ENCODE assay signal across 1 cellular context in genomic region chr2:19349911-19350677, GRCh38.
TF ChIP-seq lines count a peak whose summit lies in the region.

No MANE protein-coding gene starts in this region.

TF ChIP-seq in H1, 55 proteins besides CTCF, POLR2A, EP300 and RAD21 (continued from another document):
- TF ChIP-seq KDM5A (IDR thresholded peaks at IDR 0.05; ENCODE audit: low read length) (no peak), KDM1A (IDR thresholded peaks at IDR 0.05; ENCODE audit: borderline replicate concordance, low read length) (no peak), TAF1 (IDR thresholded peaks at IDR 0.05; ENCODE audit: low read depth, low read length) (no peak), EZH2 (IDR thresholded peaks at IDR 0.05; ENCODE audit: low read depth, low read length, severe bottlenecking) (peak; percentile 63), RBBP5 (IDR thresholded peaks at IDR 0.05; ENCODE audit: borderline replicate concordance, low read depth, low read length) (no peak), BACH1 (IDR thresholded peaks at IDR 0.05; ENCODE audit: low read length) (no peak), SIN3A (conservative IDR thresholded peaks at IDR 0.05 in 1 of 2, IDR thresholded peaks at IDR 0.05 in 1 of 2; ENCODE audit: low read depth in 1 of 2, low read length in 2 of 2) (0 out of 4 replicates have a peak, but pooled peaks of 1 of the 2 experiments have one; percentile 26), SUZ12 (IDR thresholded peaks at IDR 0.05; ENCODE audit: low read length) (peak; percentile 73; the same call in 1 of the 2 replicates), RFX5 (IDR thresholded peaks at IDR 0.05; ENCODE audit: borderline replicate concordance, low read depth, low read length) (no peak), BCL11A (IDR thresholded peaks at IDR 0.05; ENCODE audit: low read depth in 2 of 2, low read length in 2 of 2) (no peak), SIX5 (IDR thresholded peaks at IDR 0.05; ENCODE audit: low read depth, low read length) (no peak), CREB1 (IDR thresholded peaks at IDR 0.05) (no peak), MAX (IDR thresholded peaks at IDR 0.05) (peak; percentile 55), GABPA (IDR thresholded peaks at IDR 0.05; ENCODE audit: borderline replicate concordance, insufficient read depth, low read length) (no peak; the same call in 1 of the 2 replicates), FOSL1 (IDR thresholded peaks at IDR 0.05; ENCODE audit: insufficient read depth, low read depth, low read length) (no peak), SP4 (IDR thresholded peaks at IDR 0.05; ENCODE audit: low read length) (no peak), TEAD4 (IDR thresholded peaks at IDR 0.05; ENCODE audit: low read depth, low read length) (no peak), SAP30 (IDR thresholded peaks at IDR 0.05; ENCODE audit: insufficient read depth, insufficient replicate concordance, low read length) (no peak), ASH2L (IDR thresholded peaks at IDR 0.05; ENCODE audit: low read length) (peak; percentile 24), CEBPB (IDR thresholded peaks at IDR 0.05; ENCODE audit: low read depth, low read length) (no peak), TBP (IDR thresholded peaks at IDR 0.05; ENCODE audit: low read depth, low read length) (no peak), YY1 (IDR thresholded peaks at IDR 0.05; ENCODE audit: low read depth, low read length) (no peak), RXRA (IDR thresholded peaks at IDR 0.05; ENCODE audit: insufficient read depth, low read depth, low read length) (no peak), CHD2 (IDR thresholded peaks at IDR 0.05; ENCODE audit: low read length) (no peak), HDAC6 (IDR thresholded peaks at IDR 0.05; ENCODE audit: low read depth, low read length) (no peak), POU5F1 (IDR thresholded peaks at IDR 0.05; ENCODE audit: low read depth, low read length) (no peak), KDM4A (IDR thresholded peaks at IDR 0.05; ENCODE audit: low read depth, low read length, severe bottlenecking) (peak; percentile 39), NANOG (IDR thresholded peaks at IDR 0.05; ENCODE audit: insufficient read depth, low read depth, low read length, poor library complexity, severe bottlenecking) (no peak), NRF1 (IDR thresholded peaks at IDR 0.05; ENCODE audit: low read depth, low read length) (no peak), SRF (IDR thresholded peaks at IDR 0.05; ENCODE audit: low read depth, low read length) (no peak), POLR2AphosphoS5 (IDR thresholded peaks at IDR 0.05; ENCODE audit: low read depth, low read length) (no peak), SIRT6 (IDR thresholded peaks at IDR 0.05; ENCODE audit: low read length) (no peak), CBX5 (IDR thresholded peaks at IDR 0.05; ENCODE audit: low read depth, low read length) (no peak), ZNF274 (IDR thresholded peaks at IDR 0.05; ENCODE audit: borderline replicate concordance, extremely low read depth, low read length) (no peak), BRCA1 (IDR thresholded peaks at IDR 0.05; ENCODE audit: low read depth, low read length) (no peak), SP2 (IDR thresholded peaks at IDR 0.05; ENCODE audit: low read length) (no peak), TAF7 (optimal IDR thresholded peaks at IDR 0.05; ENCODE audit: borderline replicate concordance, low read depth, low read length) (no peak), TCF12 (IDR thresholded peaks at IDR 0.05; ENCODE audit: low read depth, low read length) (no peak)
- TF ChIP-seq, protein P1, sequence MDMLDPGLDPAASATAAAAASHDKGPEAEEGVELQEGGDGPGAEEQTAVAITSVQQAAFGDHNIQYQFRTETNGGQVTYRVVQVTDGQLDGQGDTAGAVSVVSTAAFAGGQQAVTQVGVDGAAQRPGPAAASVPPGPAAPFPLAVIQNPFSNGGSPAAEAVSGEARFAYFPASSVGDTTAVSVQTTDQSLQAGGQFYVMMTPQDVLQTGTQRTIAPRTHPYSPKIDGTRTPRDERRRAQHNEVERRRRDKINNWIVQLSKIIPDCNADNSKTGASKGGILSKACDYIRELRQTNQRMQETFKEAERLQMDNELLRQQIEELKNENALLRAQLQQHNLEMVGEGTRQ (IDR thresholded peaks at IDR 0.05; ENCODE audit: low read length), result no peak
- TF ChIP-seq, protein P2, sequence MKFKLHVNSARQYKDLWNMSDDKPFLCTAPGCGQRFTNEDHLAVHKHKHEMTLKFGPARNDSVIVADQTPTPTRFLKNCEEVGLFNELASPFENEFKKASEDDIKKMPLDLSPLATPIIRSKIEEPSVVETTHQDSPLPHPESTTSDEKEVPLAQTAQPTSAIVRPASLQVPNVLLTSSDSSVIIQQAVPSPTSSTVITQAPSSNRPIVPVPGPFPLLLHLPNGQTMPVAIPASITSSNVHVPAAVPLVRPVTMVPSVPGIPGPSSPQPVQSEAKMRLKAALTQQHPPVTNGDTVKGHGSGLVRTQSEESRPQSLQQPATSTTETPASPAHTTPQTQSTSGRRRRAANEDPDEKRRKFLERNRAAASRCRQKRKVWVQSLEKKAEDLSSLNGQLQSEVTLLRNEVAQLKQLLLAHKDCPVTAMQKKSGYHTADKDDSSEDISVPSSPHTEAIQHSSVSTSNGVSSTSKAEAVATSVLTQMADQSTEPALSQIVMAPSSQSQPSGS (IDR thresholded peaks at IDR 0.05; ENCODE audit: low read length), result no peak
- TF ChIP-seq, protein P3, sequence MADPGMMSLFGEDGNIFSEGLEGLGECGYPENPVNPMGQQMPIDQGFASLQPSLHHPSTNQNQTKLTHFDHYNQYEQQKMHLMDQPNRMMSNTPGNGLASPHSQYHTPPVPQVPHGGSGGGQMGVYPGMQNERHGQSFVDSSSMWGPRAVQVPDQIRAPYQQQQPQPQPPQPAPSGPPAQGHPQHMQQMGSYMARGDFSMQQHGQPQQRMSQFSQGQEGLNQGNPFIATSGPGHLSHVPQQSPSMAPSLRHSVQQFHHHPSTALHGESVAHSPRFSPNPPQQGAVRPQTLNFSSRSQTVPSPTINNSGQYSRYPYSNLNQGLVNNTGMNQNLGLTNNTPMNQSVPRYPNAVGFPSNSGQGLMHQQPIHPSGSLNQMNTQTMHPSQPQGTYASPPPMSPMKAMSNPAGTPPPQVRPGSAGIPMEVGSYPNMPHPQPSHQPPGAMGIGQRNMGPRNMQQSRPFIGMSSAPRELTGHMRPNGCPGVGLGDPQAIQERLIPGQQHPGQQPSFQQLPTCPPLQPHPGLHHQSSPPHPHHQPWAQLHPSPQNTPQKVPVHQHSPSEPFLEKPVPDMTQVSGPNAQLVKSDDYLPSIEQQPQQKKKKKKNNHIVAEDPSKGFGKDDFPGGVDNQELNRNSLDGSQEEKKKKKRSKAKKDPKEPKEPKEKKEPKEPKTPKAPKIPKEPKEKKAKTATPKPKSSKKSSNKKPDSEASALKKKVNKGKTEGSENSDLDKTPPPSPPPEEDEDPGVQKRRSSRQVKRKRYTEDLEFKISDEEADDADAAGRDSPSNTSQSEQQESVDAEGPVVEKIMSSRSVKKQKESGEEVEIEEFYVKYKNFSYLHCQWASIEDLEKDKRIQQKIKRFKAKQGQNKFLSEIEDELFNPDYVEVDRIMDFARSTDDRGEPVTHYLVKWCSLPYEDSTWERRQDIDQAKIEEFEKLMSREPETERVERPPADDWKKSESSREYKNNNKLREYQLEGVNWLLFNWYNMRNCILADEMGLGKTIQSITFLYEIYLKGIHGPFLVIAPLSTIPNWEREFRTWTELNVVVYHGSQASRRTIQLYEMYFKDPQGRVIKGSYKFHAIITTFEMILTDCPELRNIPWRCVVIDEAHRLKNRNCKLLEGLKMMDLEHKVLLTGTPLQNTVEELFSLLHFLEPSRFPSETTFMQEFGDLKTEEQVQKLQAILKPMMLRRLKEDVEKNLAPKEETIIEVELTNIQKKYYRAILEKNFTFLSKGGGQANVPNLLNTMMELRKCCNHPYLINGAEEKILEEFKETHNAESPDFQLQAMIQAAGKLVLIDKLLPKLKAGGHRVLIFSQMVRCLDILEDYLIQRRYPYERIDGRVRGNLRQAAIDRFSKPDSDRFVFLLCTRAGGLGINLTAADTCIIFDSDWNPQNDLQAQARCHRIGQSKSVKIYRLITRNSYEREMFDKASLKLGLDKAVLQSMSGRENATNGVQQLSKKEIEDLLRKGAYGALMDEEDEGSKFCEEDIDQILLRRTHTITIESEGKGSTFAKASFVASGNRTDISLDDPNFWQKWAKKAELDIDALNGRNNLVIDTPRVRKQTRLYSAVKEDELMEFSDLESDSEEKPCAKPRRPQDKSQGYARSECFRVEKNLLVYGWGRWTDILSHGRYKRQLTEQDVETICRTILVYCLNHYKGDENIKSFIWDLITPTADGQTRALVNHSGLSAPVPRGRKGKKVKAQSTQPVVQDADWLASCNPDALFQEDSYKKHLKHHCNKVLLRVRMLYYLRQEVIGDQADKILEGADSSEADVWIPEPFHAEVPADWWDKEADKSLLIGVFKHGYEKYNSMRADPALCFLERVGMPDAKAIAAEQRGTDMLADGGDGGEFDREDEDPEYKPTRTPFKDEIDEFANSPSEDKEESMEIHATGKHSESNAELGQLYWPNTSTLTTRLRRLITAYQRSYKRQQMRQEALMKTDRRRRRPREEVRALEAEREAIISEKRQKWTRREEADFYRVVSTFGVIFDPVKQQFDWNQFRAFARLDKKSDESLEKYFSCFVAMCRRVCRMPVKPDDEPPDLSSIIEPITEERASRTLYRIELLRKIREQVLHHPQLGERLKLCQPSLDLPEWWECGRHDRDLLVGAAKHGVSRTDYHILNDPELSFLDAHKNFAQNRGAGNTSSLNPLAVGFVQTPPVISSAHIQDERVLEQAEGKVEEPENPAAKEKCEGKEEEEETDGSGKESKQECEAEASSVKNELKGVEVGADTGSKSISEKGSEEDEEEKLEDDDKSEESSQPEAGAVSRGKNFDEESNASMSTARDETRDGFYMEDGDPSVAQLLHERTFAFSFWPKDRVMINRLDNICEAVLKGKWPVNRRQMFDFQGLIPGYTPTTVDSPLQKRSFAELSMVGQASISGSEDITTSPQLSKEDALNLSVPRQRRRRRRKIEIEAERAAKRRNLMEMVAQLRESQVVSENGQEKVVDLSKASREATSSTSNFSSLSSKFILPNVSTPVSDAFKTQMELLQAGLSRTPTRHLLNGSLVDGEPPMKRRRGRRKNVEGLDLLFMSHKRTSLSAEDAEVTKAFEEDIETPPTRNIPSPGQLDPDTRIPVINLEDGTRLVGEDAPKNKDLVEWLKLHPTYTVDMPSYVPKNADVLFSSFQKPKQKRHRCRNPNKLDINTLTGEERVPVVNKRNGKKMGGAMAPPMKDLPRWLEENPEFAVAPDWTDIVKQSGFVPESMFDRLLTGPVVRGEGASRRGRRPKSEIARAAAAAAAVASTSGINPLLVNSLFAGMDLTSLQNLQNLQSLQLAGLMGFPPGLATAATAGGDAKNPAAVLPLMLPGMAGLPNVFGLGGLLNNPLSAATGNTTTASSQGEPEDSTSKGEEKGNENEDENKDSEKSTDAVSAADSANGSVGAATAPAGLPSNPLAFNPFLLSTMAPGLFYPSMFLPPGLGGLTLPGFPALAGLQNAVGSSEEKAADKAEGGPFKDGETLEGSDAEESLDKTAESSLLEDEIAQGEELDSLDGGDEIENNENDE (IDR thresholded peaks at IDR 0.05; ENCODE audit: insufficient replicate concordance, low read length), result no peak
